In genomic region chr11:124536520-124536919, GRCh38 we compare ENCODE assay signal across 10 cellular contexts. TPM values are rescaled to one million over a fixed set of nuclear protein-coding genes. Genes with fewer than 3 reads are reported as not detected.
DNase-seq lines count a peak whose midpoint lies in the region; ATAC-seq and TF ChIP-seq lines count a peak whose summit lies in the region.
"Had no signal": no experiment of that assay in that cellular context is flagged by ENCODE, and none has a peak within 500 bp of the region (broad histone marks: within the 10 kb centered on the region; RNA-seq: fewer than 3 reads in every experiment).

No MANE protein-coding gene starts in this region.

- H3K36me3 ChIP-seq in H7 (replicated peaks; ENCODE audit: control insufficient read depth, insufficient read depth, low read length), result no peaks in the 10 kb centered on the region
- H3K36me3 ChIP-seq in heart left ventricle, result no peaks in the 10 kb centered on the region
- H3K36me3 ChIP-seq: WERI-Rb-1 had no signal

- H3K36me3 Mint-ChIP-seq in stimulated activated memory B cell treated with anti-CD40 and anti-IgM and Interleukin-4, amounts not matched to agents 10 μg/mL and 1 μg/mL and 100 μg/mL, for 72 hours, result no peaks in the 10 kb centered on the region

- H3K27ac ChIP-seq in heart left ventricle, result peak overlapping the region in 2 of 12 donors; percentile 6 to 10
- H3K27ac ChIP-seq: WERI-Rb-1 had no signal

- TF ChIP-seq CTCF in heart left ventricle (IDR thresholded peaks at IDR 0.05), result peak in 3 of 12 donors; percentile 9 to 29 (median 10)

- H3K4me3 ChIP-seq in H7 (ENCODE audit: insufficient read depth, low read depth, low read length), result no peak overlapping the region
- no peak overlapping the region for H3K4me3 ChIP-seq in heart left ventricle

- no peaks in the 10 kb centered on the region for H3K4me1 Mint-ChIP-seq in stimulated activated memory B cell treated with anti-CD40 and anti-IgM and Interleukin-4, amounts not matched to agents 10 μg/mL and 1 μg/mL and 100 μg/mL, for 72 hours

- WGBS in heart left ventricle, 4 donors, result 26 to 51% (median 37%) methylated on average over 6 of the region's 6 CpGs

- H3K27me3 ChIP-seq in H7 (ENCODE audit: control insufficient read depth, insufficient read depth, low read length), result no peaks in the 10 kb centered on the region
- H3K27me3 ChIP-seq in heart left ventricle, result no peaks in the 10 kb centered on the region

- no peaks in the 10 kb centered on the region for H3K9me3 Mint-ChIP-seq in stimulated activated memory B cell treated with anti-CD40 and anti-IgM and Interleukin-4, amounts not matched to agents 10 μg/mL and 1 μg/mL and 100 μg/mL, for 72 hours

- ATAC-seq in heart left ventricle, result peak in 3 of 4 donors; percentile 79 to 91 (median 81)
- ATAC-seq in stimulated activated memory B cell treated with anti-CD40 and anti-IgM and Interleukin-4, amounts not matched to agents 10 μg/mL and 1 μg/mL and 100 μg/mL, for 72 hours, result no peak

- H3K9me3 ChIP-seq in heart left ventricle, result no peaks in the 10 kb centered on the region

- peaks cover 0 to 20% (median 0%) of the 10 kb centered on the region in 12 donors for H3K4me1 ChIP-seq in heart left ventricle

- no peak overlapping the region for H3K4me3 Mint-ChIP-seq in stimulated activated memory B cell treated with anti-CD40 and anti-IgM and Interleukin-4, amounts not matched to agents 10 μg/mL and 1 μg/mL and 100 μg/mL, for 72 hours

- peaks cover 59% of the 10 kb centered on the region for H3K27me3 Mint-ChIP-seq in stimulated activated memory B cell treated with anti-CD40 and anti-IgM and Interleukin-4, amounts not matched to agents 10 μg/mL and 1 μg/mL and 100 μg/mL, for 72 hours

- intact Hi-C loops in heart left ventricle (cut with DNase I), result no loop called here
- intact Hi-C loops in posterior cingulate gyrus (cut with DNase I), result no loop called here

- no peak for TF ChIP-seq POLR2A in heart left ventricle (IDR thresholded peaks at IDR 0.05)

- DNase-seq in H7, result peak; percentile 30
- peak; percentile 81 for DNase-seq in SKM-1 (lab: John Stamatoyannopoulos, UW; ENCODE audit: unreplicated experiment)
- DNase-seq in heart left ventricle, result peak; percentile 29 to 72 (median 43)
- peak in 7 of 10 donors; percentile 22 to 90 (median 55) for DNase-seq in posterior cingulate gyrus
- DNase-seq in NCI-H1694 (lab: John Stamatoyannopoulos, UW), result no peak
- DNase-seq in activated CD8-positive, alpha-beta memory T cell treated with anti-CD3 and anti-CD28 coated beads for 24 hours, result no peak
- no peak for DNase-seq in AG08395 (ENCODE audit: low spot score)
- DNase-seq: NCI-H1417, WERI-Rb-1 had no signal

- H3K27ac Mint-ChIP-seq in stimulated activated memory B cell treated with anti-CD40 and anti-IgM and Interleukin-4, amounts not matched to agents 10 μg/mL and 1 μg/mL and 100 μg/mL, for 72 hours, result no peak overlapping the region

RNA-seq across cellular contexts. Expression of gene OR8B12, which starts 6.9 kb away (rescaled TPM):
- total RNA-seq in H7 (2014; rRNA removed; shearing (Covaris generic)), result not detected in 2 replicates
- not detected for total RNA-seq in heart left ventricle
- polyA plus RNA-seq in heart left ventricle, result not detected

RNA-seq across cellular contexts. Expression of gene OR8A1, which starts 33.3 kb away (rescaled TPM):
- not detected in 2 replicates for total RNA-seq in H7 (2014; rRNA removed; shearing (Covaris generic))
- total RNA-seq in heart left ventricle, result not detected
- not detected for polyA plus RNA-seq in heart left ventricle

Comparison
In these comparisons a context has a peak if more than half of its experiments do, and no peak if none do; other contexts are left out.
1. DNase-seq: peak in H7 (single experiment), SKM-1 (single experiment), heart left ventricle (5 of 5) and posterior cingulate gyrus (7 of 10); none in NCI-H1694 (single experiment), activated CD8-positive, alpha-beta memory T cell treated with anti-CD3 and anti-CD28 coated beads for 24 hours (single experiment) and AG08395 (single experiment).